1 cellular context compared by ENCODE assay signal in the genomic region with DNA sequence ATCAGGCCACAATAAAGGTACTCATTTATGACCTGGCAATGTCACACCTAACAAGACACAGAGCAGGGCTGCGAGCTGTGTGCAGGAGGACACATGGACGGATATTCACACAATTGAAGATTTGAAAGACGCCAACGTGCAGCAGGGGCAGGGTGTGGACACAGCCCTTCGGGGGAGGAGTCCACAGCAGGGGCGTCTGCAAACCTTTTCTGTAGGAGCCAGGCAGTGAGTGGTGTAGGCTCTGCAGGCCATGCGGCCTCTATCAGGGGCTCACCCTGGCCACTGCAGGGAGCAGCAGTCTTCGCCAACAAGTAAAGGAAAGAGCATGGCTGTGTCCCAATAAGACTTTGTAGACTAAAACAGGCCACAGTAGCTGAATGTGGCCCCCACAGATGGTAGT.
A peak's percentile ranks its signal among the peaks of the same experiment; 100 is the strongest.
TF ChIP-seq lines count a peak whose summit lies in the region.

No MANE protein-coding gene starts in this region.

TF ChIP-seq in H1, 55 proteins besides CTCF, POLR2A, EP300 and RAD21:
- TF ChIP-seq, protein P1, sequence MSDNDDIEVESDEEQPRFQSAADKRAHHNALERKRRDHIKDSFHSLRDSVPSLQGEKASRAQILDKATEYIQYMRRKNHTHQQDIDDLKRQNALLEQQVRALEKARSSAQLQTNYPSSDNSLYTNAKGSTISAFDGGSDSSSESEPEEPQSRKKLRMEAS (IDR thresholded peaks at IDR 0.05) = peak; percentile 63
- TF ChIP-seq BRCA1 (IDR thresholded peaks at IDR 0.05; ENCODE audit: low read depth, low read length) = no peak
